Comparison of ENCODE assay signal across 1 cellular context in the genomic region with DNA sequence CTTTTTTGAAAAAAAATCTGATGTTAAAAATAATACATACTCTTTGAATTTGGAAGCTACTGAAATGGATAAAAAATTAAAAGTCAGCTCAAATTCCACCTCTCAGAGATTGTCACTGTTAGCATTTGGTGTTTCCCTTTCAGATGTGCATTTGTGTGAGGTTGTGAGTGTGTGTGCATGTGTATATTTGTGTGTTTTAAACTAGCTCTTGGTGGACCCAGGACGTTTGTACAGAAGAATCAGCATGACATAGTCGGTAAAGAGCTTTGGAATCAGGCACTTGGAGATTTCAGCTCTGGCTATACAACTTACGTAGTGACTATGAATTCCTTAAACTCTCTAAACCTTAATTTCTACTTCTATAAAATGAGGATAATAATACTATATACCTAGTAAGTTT.
TF ChIP-seq lines count a peak whose summit lies in the region.

No MANE protein-coding gene starts in this region.

TF ChIP-seq in IMR-90, 13 proteins besides CTCF, POLR2A, EP300 and RAD21 (continued from another document):
- TF ChIP-seq, protein P1, sequence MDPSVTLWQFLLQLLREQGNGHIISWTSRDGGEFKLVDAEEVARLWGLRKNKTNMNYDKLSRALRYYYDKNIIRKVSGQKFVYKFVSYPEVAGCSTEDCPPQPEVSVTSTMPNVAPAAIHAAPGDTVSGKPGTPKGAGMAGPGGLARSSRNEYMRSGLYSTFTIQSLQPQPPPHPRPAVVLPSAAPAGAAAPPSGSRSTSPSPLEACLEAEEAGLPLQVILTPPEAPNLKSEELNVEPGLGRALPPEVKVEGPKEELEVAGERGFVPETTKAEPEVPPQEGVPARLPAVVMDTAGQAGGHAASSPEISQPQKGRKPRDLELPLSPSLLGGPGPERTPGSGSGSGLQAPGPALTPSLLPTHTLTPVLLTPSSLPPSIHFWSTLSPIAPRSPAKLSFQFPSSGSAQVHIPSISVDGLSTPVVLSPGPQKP (IDR thresholded peaks at IDR 0.05; ENCODE audit: borderline replicate concordance, low read depth, low read length) = no peak
- TF ChIP-seq NFE2L2 (IDR thresholded peaks at IDR 0.05; ENCODE audit: low read depth, low read length) (no peak), RCOR1 (IDR thresholded peaks at IDR 0.05; ENCODE audit: insufficient replicate concordance, low read length) (no peak), MXI1 (IDR thresholded peaks at IDR 0.05; ENCODE audit: borderline replicate concordance, low read depth, low read length) (no peak), BHLHE40 (IDR thresholded peaks at IDR 0.05; ENCODE audit: low read depth, low read length) (no peak), SMC3 (IDR thresholded peaks at IDR 0.05; ENCODE audit: low read depth, low read length) (no peak), FOS (IDR thresholded peaks at IDR 0.05; ENCODE audit: low read depth, low read length) (no peak), MAZ (IDR thresholded peaks at IDR 0.05; ENCODE audit: borderline replicate concordance, low read depth, low read length) (no peak), RFX5 (IDR thresholded peaks at IDR 0.05; ENCODE audit: low read depth, low read length) (no peak), MAFK (IDR thresholded peaks at IDR 0.05; ENCODE audit: low read depth, low read length) (no peak), CEBPB (IDR thresholded peaks at IDR 0.05; ENCODE audit: low read depth, low read length) (no peak)
- TF ChIP-seq, protein P2, sequence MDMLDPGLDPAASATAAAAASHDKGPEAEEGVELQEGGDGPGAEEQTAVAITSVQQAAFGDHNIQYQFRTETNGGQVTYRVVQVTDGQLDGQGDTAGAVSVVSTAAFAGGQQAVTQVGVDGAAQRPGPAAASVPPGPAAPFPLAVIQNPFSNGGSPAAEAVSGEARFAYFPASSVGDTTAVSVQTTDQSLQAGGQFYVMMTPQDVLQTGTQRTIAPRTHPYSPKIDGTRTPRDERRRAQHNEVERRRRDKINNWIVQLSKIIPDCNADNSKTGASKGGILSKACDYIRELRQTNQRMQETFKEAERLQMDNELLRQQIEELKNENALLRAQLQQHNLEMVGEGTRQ (IDR thresholded peaks at IDR 0.05; ENCODE audit: low read depth, low read length) = no peak
